Comparison of ENCODE assay signal across 33 cellular contexts in the genomic region with DNA sequence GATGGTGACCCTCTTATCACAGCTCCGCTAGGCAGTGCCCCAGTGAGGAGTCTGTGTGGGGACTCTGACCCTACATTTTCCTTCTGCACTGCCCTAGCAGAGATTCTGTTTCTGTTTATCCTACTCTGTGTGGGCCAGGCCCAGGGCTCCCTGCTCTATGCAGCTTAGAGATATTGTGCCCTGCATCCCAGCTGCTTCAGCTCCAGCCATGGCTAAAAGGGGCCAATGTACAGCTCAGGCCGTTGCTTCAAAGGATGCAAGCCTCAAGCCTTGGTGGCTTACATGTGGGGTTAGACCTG.
"Had no signal": no experiment of that assay in that cellular context is flagged by ENCODE, and none has a peak within 500 bp of the region (broad histone marks: within the 10 kb centered on the region; RNA-seq: fewer than 3 reads in every experiment).

No MANE protein-coding gene starts in this region.

- H3K9me3 ChIP-seq: adrenal gland, body of pancreas, esophagus muscularis mucosa, gastrocnemius medialis had no signal

- H3K27me3 ChIP-seq: adrenal gland, body of pancreas, esophagus muscularis mucosa, foreskin keratinocyte, gastrocnemius medialis had no signal

- ATAC-seq: activated CD4-positive, alpha-beta T cell treated with anti-CD3 and anti-CD28 coated beads for 36 hours; activated CD8-positive, alpha-beta memory T cell treated with anti-CD3 and anti-CD28 coated beads, Interleukin-2, amount 10 ng/mL, durations not matched to agents 7 days and 5 days; activated CD8-positive, alpha-beta T cell treated with anti-CD3 and anti-CD28 coated beads, Interleukin-2, amount 10 ng/mL, durations not matched to agents 7 days and 5 days; activated naive CD8-positive, alpha-beta T cell treated with anti-CD3 and anti-CD28 coated beads, Interleukin-2, amount 50 U/mL, for 24 hours; effector memory CD8-positive, alpha-beta T cell; foreskin keratinocyte; gastrocnemius medialis; T-cell had no signal

- H3K36me3 Mint-ChIP-seq: activated CD4-positive, alpha-beta memory T cell treated with anti-CD3 and anti-CD28 coated beads for 36 hours; activated CD8-positive, alpha-beta memory T cell treated with anti-CD3 and anti-CD28 coated beads, Interleukin-2, amount 10 ng/mL, durations not matched to agents 7 days and 5 days; activated naive CD4-positive, alpha-beta T cell treated with anti-CD3 and anti-CD28 coated beads, Interleukin-2, amount 50 U/mL, for 24 hours; T-cell had no signal

- DNase-seq: activated CD4-positive, alpha-beta memory T cell treated with anti-CD3 and anti-CD28 coated beads for 36 hours; activated CD4-positive, alpha-beta T cell treated with anti-CD3 and anti-CD28 coated beads for 36 hours; activated CD4-positive, alpha-beta T cell treated with anti-CD3 and anti-CD28 coated beads, Interleukin-2, amount 10 ng/mL, durations not matched to agents 24 days and 14 days; activated CD4-positive, CD25-positive, alpha-beta regulatory T cell; activated CD4-positive, CD25-positive, alpha-beta regulatory T cell treated with anti-CD3 and anti-CD28 coated beads, Interleukin-2, amount 50 U/mL, for 72 hours; activated CD8-positive, alpha-beta memory T cell treated with anti-CD3 and anti-CD28 coated beads, Interleukin-2, amount 10 ng/mL, durations not matched to agents 7 days and 5 days; activated CD8-positive, alpha-beta memory T cell treated with anti-CD3 and anti-CD28 coated beads, Interleukin-2, amount 50 U/mL, for 4 hours; activated CD8-positive, alpha-beta T cell treated with anti-CD3 and anti-CD28 coated beads, Interleukin-2, amount 10 ng/mL, durations not matched to agents 7 days and 5 days; activated effector memory CD4-positive, alpha-beta T cell treated with anti-CD3 and anti-CD28 coated beads, Interleukin-2, amount 50 U/mL, for 16 hours; activated naive CD4-positive, alpha-beta T cell treated with anti-CD3 and anti-CD28 coated beads for 36 hours; activated naive CD8-positive, alpha-beta T cell treated with anti-CD3 and anti-CD28 coated beads for 36 hours; activated naive CD8-positive, alpha-beta T cell treated with anti-CD3 and anti-CD28 coated beads, Interleukin-2, amount 50 U/mL, for 24 hours; activated T-cell treated with anti-CD3 and anti-CD28 coated beads, Interleukin-2, amount 50 U/mL, for 1 hour; activated T-cell treated with anti-CD3 and anti-CD28 coated beads, Interleukin-2, amount 50 U/mL, for 48 hours; adrenal gland; amygdala; aorta; cortex of kidney; dermis blood vessel endothelial cell; effector CD4-positive, alpha-beta T cell; effector memory CD8-positive, alpha-beta T cell; erythroblast; foreskin keratinocyte; gastrocnemius medialis; glutamatergic neuron; T-cell; T-helper 9 cell had no signal

- H3K4me1 Mint-ChIP-seq: activated CD4-positive, alpha-beta T cell treated with anti-CD3 and anti-CD28 coated beads for 36 hours; activated CD4-positive, alpha-beta T cell treated with anti-CD3 and anti-CD28 coated beads, Interleukin-2, amount 10 ng/mL, durations not matched to agents 24 days and 14 days; activated CD8-positive, alpha-beta memory T cell treated with anti-CD3 and anti-CD28 coated beads, Interleukin-2, amount 10 ng/mL, durations not matched to agents 7 days and 5 days; activated naive CD4-positive, alpha-beta T cell treated with anti-CD3 and anti-CD28 coated beads, Interleukin-2, amount 50 U/mL, for 24 hours; activated naive CD8-positive, alpha-beta T cell treated with anti-CD3 and anti-CD28 coated beads for 36 hours; activated naive CD8-positive, alpha-beta T cell treated with anti-CD3 and anti-CD28 coated beads, Interleukin-2, amount 50 U/mL, for 24 hours; T-cell had no signal

- H3K36me3 ChIP-seq: adrenal gland, esophagus muscularis mucosa, gastrocnemius medialis had no signal

- H3K27me3 Mint-ChIP-seq: activated CD4-positive, alpha-beta memory T cell treated with anti-CD3 and anti-CD28 coated beads for 36 hours; activated CD4-positive, alpha-beta T cell treated with anti-CD3 and anti-CD28 coated beads for 36 hours; activated CD4-positive, alpha-beta T cell treated with anti-CD3 and anti-CD28 coated beads, Interleukin-2, amount 10 ng/mL, durations not matched to agents 24 days and 14 days; activated CD8-positive, alpha-beta memory T cell treated with anti-CD3 and anti-CD28 coated beads, Interleukin-2, amount 10 ng/mL, durations not matched to agents 7 days and 5 days; activated naive CD4-positive, alpha-beta T cell treated with anti-CD3 and anti-CD28 coated beads, Interleukin-2, amount 50 U/mL, for 24 hours; activated naive CD8-positive, alpha-beta T cell treated with anti-CD3 and anti-CD28 coated beads for 36 hours; activated naive CD8-positive, alpha-beta T cell treated with anti-CD3 and anti-CD28 coated beads, Interleukin-2, amount 50 U/mL, for 24 hours; effector memory CD8-positive, alpha-beta T cell; T-cell had no signal

- H3K27ac Mint-ChIP-seq: activated CD4-positive, alpha-beta memory T cell treated with anti-CD3 and anti-CD28 coated beads for 36 hours; activated CD4-positive, alpha-beta T cell treated with anti-CD3 and anti-CD28 coated beads for 36 hours; activated CD4-positive, alpha-beta T cell treated with anti-CD3 and anti-CD28 coated beads, Interleukin-2, amount 10 ng/mL, durations not matched to agents 24 days and 14 days; activated CD8-positive, alpha-beta memory T cell treated with anti-CD3 and anti-CD28 coated beads, Interleukin-2, amount 10 ng/mL, durations not matched to agents 7 days and 5 days; activated CD8-positive, alpha-beta T cell treated with anti-CD3 and anti-CD28 coated beads, Interleukin-2, amount 10 ng/mL, durations not matched to agents 7 days and 5 days; activated naive CD4-positive, alpha-beta T cell treated with anti-CD3 and anti-CD28 coated beads for 36 hours; activated naive CD4-positive, alpha-beta T cell treated with anti-CD3 and anti-CD28 coated beads, Interleukin-2, amount 50 U/mL, for 24 hours; activated naive CD8-positive, alpha-beta T cell treated with anti-CD3 and anti-CD28 coated beads for 36 hours; activated naive CD8-positive, alpha-beta T cell treated with anti-CD3 and anti-CD28 coated beads, Interleukin-2, amount 50 U/mL, for 24 hours; activated T-helper 1 cell treated with anti-CD3 and anti-CD28 coated beads, Interleukin-12 subunit alpha, Interleukin-12 subunit beta, Interleukin-2, Interleukin-4 antibody, amounts not matched to agents 30 ng/mL and 10 ng/mL and 1 ng/mL, durations not matched to agents 14 hours and 24 hours and 36 hours; activated T-helper 2 cell treated with anti-CD3 and anti-CD28 coated beads, Interferon-gamma antibody, Interleukin-2, Interleukin-4, amounts not matched to agents 10 μg/mL and 5 μg/mL and 100 μg/mL, durations not matched to agents 14 hours and 24 hours and 36 hours; effector memory CD8-positive, alpha-beta T cell; T-cell; T-helper 1 cell treated with Interleukin-12 subunit alpha and Interleukin-12 subunit beta and Interleukin-4 antibody, amounts not matched to agents 30 μg/mL and 1 μg/mL, for 36 hours had no signal

- H3K4me3 Mint-ChIP-seq: activated CD4-positive, alpha-beta memory T cell treated with anti-CD3 and anti-CD28 coated beads for 36 hours; activated CD4-positive, alpha-beta T cell treated with anti-CD3 and anti-CD28 coated beads for 36 hours; activated CD4-positive, alpha-beta T cell treated with anti-CD3 and anti-CD28 coated beads, Interleukin-2, amount 10 ng/mL, durations not matched to agents 24 days and 14 days; activated CD8-positive, alpha-beta memory T cell treated with anti-CD3 and anti-CD28 coated beads, Interleukin-2, amount 10 ng/mL, durations not matched to agents 7 days and 5 days; activated CD8-positive, alpha-beta T cell treated with anti-CD3 and anti-CD28 coated beads, Interleukin-2, amount 10 ng/mL, durations not matched to agents 7 days and 5 days; activated naive CD4-positive, alpha-beta T cell treated with anti-CD3 and anti-CD28 coated beads for 36 hours; activated naive CD4-positive, alpha-beta T cell treated with anti-CD3 and anti-CD28 coated beads, Interleukin-2, amount 50 U/mL, for 24 hours; activated naive CD8-positive, alpha-beta T cell treated with anti-CD3 and anti-CD28 coated beads for 36 hours; activated naive CD8-positive, alpha-beta T cell treated with anti-CD3 and anti-CD28 coated beads, Interleukin-2, amount 50 U/mL, for 24 hours; activated T-helper 1 cell treated with anti-CD3 and anti-CD28 coated beads, Interleukin-12 subunit alpha, Interleukin-12 subunit beta, Interleukin-2, Interleukin-4 antibody, amounts not matched to agents 30 ng/mL and 10 ng/mL and 1 ng/mL, durations not matched to agents 14 hours and 24 hours and 36 hours; effector memory CD8-positive, alpha-beta T cell; T-cell; T-helper 1 cell treated with Interleukin-12 subunit alpha and Interleukin-12 subunit beta and Interleukin-4 antibody, amounts not matched to agents 30 μg/mL and 1 μg/mL, for 36 hours had no signal

- H3K4me3 ChIP-seq: adrenal gland, body of pancreas, esophagus muscularis mucosa, gastrocnemius medialis had no signal

- H3K4me1 ChIP-seq: adrenal gland, esophagus muscularis mucosa, foreskin keratinocyte, gastrocnemius medialis had no signal

- H3K27ac ChIP-seq: adrenal gland, esophagus muscularis mucosa, foreskin keratinocyte, gastrocnemius medialis had no signal
